ENCODE assay signal across 8 cellular contexts in genomic region chr2:3379339-3379646, GRCh38. TPM values are rescaled to one million over a fixed set of nuclear protein-coding genes. Genes with fewer than 3 reads are reported as not detected.
DNase-seq lines count a peak whose midpoint lies in the region; ATAC-seq and TF ChIP-seq lines count a peak whose summit lies in the region.

No MANE protein-coding gene starts in this region.

- peak overlapping the region; percentile 90 for H3K27ac ChIP-seq in C4-2B
- peak overlapping the region; percentile 84 for H3K27ac ChIP-seq in effector memory CD4-positive, alpha-beta T cell (ENCODE audit: insufficient read depth, low read length, poor library complexity, severe bottlenecking)

- H3K27me3 Mint-ChIP-seq in neural crest cell (ENCODE audit: low read depth): no peaks in the 10 kb centered on the region

- TF ChIP-seq CTCF in C4-2B (conservative IDR thresholded peaks at IDR 0.05) (no peak), neural crest cell (conservative IDR thresholded peaks at IDR 0.05) (no peak)

- H3K36me3 Mint-ChIP-seq in neural crest cell (ENCODE audit: low read depth): peaks cover 9% of the 10 kb centered on the region

- no peak for ATAC-seq in GM21717 (IDR thresholded peaks at IDR 0.05; ENCODE audit: unreplicated experiment)

- peak overlapping the region; percentile 97 for H3K27ac Mint-ChIP-seq in neural crest cell (ENCODE audit: unreplicated experiment)

- H3K9me3 ChIP-seq in MG63: no peaks in the 10 kb centered on the region
- H3K9me3 ChIP-seq in effector memory CD4-positive, alpha-beta T cell (ENCODE audit: control insufficient read depth, low read length): no peaks in the 10 kb centered on the region

- peak overlapping the region; percentile 88 for H3K4me3 ChIP-seq in MG63
- peak overlapping the region; percentile 81 for H3K4me3 ChIP-seq in effector memory CD4-positive, alpha-beta T cell (ENCODE audit: insufficient read depth, low read depth, low read length, poor library complexity, severe bottlenecking)

- no peaks in the 10 kb centered on the region for H3K27me3 ChIP-seq in MG63
- no peaks in the 10 kb centered on the region for H3K27me3 ChIP-seq in effector memory CD4-positive, alpha-beta T cell (replicated peaks; ENCODE audit: control insufficient read depth, insufficient read depth, low read length, poor library complexity, severe bottlenecking)

- peaks cover 25% of the 10 kb centered on the region for H3K36me3 ChIP-seq in MG63
- no peaks in the 10 kb centered on the region for H3K36me3 ChIP-seq in effector memory CD4-positive, alpha-beta T cell (ENCODE audit: control insufficient read depth, insufficient read depth, low read length)

- peaks cover 19% of the 10 kb centered on the region for H3K4me1 ChIP-seq in effector memory CD4-positive, alpha-beta T cell (ENCODE audit: control insufficient read depth, insufficient read depth, low read length, poor library complexity, severe bottlenecking)

- H3K9me3 Mint-ChIP-seq in neural crest cell: no peaks in the 10 kb centered on the region

- DNase-seq in MG63 (no peak), neural crest cell (ENCODE audit: low read depth, low spot score) (no peak), NCI-H1694 treated with DMSO at 0.1 percent for 48 hours (lab: John Stamatoyannopoulos, UW) (no peak), AG08396 (ENCODE audit: low spot score) (no peak), COR-L47 (lab: John Stamatoyannopoulos, UW) (no peak)
- no peak for DNase-seq in effector memory CD4-positive, alpha-beta T cell

- peaks cover 45% of the 10 kb centered on the region for H3K4me1 Mint-ChIP-seq in neural crest cell

- H3K4me3 Mint-ChIP-seq in neural crest cell: peak overlapping the region; percentile 97

RNA-seq across cellular contexts. Expression of gene TRAPPC12, which starts 0.2 kb away (rescaled TPM):
- total RNA-seq in MG63 (2014; rRNA removed; shearing (Covaris generic); ENCODE audit: low replicate concordance): 27.6 and 29.3 TPM in 2 replicates
- 96.9 and 104 TPM in 2 replicates for total RNA-seq in neural crest cell

RNA-seq across cellular contexts. Expression of gene EIPR1, which starts 1.7 kb away (rescaled TPM):
- total RNA-seq in MG63 (2014; rRNA removed; shearing (Covaris generic); ENCODE audit: low replicate concordance): 47.9 and 78.7 TPM in 2 replicates
- total RNA-seq in neural crest cell: 33.0 and 34.9 TPM in 2 replicates
